ENCODE assay signal across 8 cellular contexts in the genomic region with DNA sequence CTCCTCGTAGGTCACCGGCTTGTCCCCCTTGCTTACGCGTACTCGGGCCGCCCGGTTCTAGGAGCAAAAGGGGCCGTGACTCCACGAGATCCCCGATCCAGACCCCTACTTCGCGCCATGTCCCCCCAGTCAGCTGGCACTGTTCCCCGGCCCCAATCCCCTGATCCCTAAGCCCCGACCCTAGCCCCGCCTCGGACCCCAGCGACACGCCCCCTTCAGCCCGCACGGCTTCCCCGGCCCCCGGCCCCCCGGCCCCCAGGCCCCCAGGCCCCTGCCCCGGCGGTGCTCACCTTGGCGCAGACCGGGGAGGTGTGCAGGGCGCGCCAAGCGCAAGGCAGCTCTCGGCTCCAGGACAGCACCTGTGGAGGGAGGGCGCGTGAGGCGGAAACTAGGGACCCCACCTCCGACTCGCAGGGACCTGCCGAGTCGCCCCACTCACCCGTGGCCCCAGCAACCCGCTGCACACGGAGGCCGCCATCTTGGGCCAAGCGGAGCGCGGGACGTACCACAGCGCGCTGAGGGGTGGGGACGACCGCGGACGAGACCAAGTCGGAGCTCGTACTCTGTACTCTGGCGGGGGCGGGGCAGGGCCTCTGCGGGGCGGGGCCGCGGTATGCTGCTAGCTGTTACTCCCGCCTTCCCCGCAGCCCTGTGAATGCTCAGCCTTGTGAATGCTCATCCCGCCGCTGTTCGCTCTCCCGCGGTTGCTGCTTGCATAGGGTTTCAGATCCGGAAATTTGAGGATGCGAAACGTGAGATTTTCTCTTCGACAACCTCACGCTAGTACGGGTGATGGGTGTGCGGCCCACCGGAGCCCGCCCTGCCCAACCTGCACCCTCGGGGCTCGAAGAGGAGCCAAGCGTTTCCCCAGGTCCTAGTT. TPM values are rescaled to one million over a fixed set of nuclear protein-coding genes. Genes with fewer than 3 reads are reported as not detected.
DNase-seq lines count a peak whose midpoint lies in the region; ATAC-seq and TF ChIP-seq lines count a peak whose summit lies in the region.

A gene (minus strand): TSS at position 500 of the 880 bp plus-strand sequence. CDS start 22 bp downstream, at position 478.

- H3K4me3 ChIP-seq in Caco-2 (ENCODE audit: low read depth, low read length): peak within 1 kb of the TSS; percentile 97

- CTCF ChIA-PET in Caco-2 (lab: Charles Lee): interaction anchor here (0.6 to 1.0 kb wide), 3 partner anchors 74 to 307 kb away, joined by 3 to 11 read pairs (median 8); a partner anchor contains a TSS

- H3K27ac Mint-ChIP-seq in Caco-2 (ENCODE audit: unreplicated experiment) (peak within 1 kb of the TSS; percentile 87), memory B cell (peak within 1 kb of the TSS; percentile 85)
- peak within 1 kb of the TSS; percentile 88 to 92 for H3K27ac Mint-ChIP-seq in effector memory CD8-positive, alpha-beta T cell

- intact Hi-C loops in Caco-2 (cut with micrococcal nuclease; ENCODE audit: unreplicated experiment): loop anchor here (2.0 kb wide), 1 partner anchor 36 kb away; no protein-coding TSS in a partner anchor

- no peak for TF ChIP-seq CTCF in Caco-2 (IDR thresholded peaks at IDR 0.05; ENCODE audit: insufficient read depth in 1 of 2, low read depth in 1 of 2, low read length in 1 of 2, severe bottlenecking in 1 of 2, unreplicated experiment in 1 of 2)

- no TSS peak for BruUV-seq in Caco-2 (replicated peaks; lab: Mats Ljungman, UMichigan)

- POLR2A ChIA-PET in Caco-2 (lab: Charles Lee): interaction anchor here (0.6 to 1.1 kb wide), 11 partner anchors 10 to 937 kb away, joined by 3 to 14 read pairs (median 4); a partner anchor contains a TSS

- peaks cover 13% of the 10 kb centered on the region for H3K4me1 ChIP-seq in Caco-2

- ATAC-seq in GM21381 (IDR thresholded peaks at IDR 0.05; ENCODE audit: unreplicated experiment): peak; percentile 93
- peak; percentile 98 for ATAC-seq in effector memory CD8-positive, alpha-beta T cell (replicated peaks)
- peak; percentile 95 for ATAC-seq in memory B cell (ENCODE audit: low read depth)

- H3K27me3 Mint-ChIP-seq in Caco-2 (ENCODE audit: insufficient read depth, unreplicated experiment) (no peaks in the 10 kb centered on the region), memory B cell (no peaks in the 10 kb centered on the region)
- H3K27me3 Mint-ChIP-seq in effector memory CD8-positive, alpha-beta T cell: no peaks in the 10 kb centered on the region

- H3K36me3 Mint-ChIP-seq in Caco-2 (ENCODE audit: insufficient read depth, unreplicated experiment) (peaks cover 38% of the 10 kb centered on the region), memory B cell (peaks cover 14% of the 10 kb centered on the region)
- H3K36me3 Mint-ChIP-seq in effector memory CD8-positive, alpha-beta T cell (ENCODE audit: insufficient read depth): peaks cover 39% of the 10 kb centered on the region

- H3K9me3 Mint-ChIP-seq in Caco-2 (ENCODE audit: unreplicated experiment): no peaks in the 10 kb centered on the region
- H3K9me3 Mint-ChIP-seq in effector memory CD8-positive, alpha-beta T cell: no peaks in the 10 kb centered on the region
- H3K9me3 Mint-ChIP-seq in memory B cell: no peaks in the 10 kb centered on the region

- DNase-seq in Caco-2 (peak; percentile 94 to 96), HUDEP-2 (lab: John Stamatoyannopoulos, UW; ENCODE audit: unreplicated experiment in 76 of 76) (peak; percentile 7 to 95 (median 88)), NOMO-1 treated with dmso at 0.1 percent for 144 hours (lab: John Stamatoyannopoulos, UW; ENCODE audit: unreplicated experiment) (peak; percentile 92), memory B cell (ENCODE audit: low spot score in 2 of 2) (peak; percentile 90 to 91)
- peak; percentile 84 to 94 (median 85) for DNase-seq in activated CD8-positive, alpha-beta memory T cell treated with anti-CD3 and anti-CD28 coated beads for 48 hours (ENCODE audit: low read depth in 2 of 3, low spot score in 2 of 3)
- DNase-seq in effector memory CD8-positive, alpha-beta T cell: peak; percentile 91 to 92 (median 91)
- peak; percentile 89 for DNase-seq in stimulated activated CD8-positive, alpha-beta memory T cell treated with anti-CD3 and anti-CD28 coated beads, Interleukin-12 subunit alpha, Interleukin-12 subunit beta, amount 100 ng/mL, for 1 hour (ENCODE audit: low read depth)

- H3K4me1 Mint-ChIP-seq in Caco-2 (ENCODE audit: low read depth, unreplicated experiment): peaks cover 21% of the 10 kb centered on the region
- H3K4me1 Mint-ChIP-seq in effector memory CD8-positive, alpha-beta T cell (ENCODE audit: low read depth in 2 of 2): peaks cover 18 to 22% of the 10 kb centered on the region in 2 donors
- H3K4me1 Mint-ChIP-seq in memory B cell: peaks cover 6% of the 10 kb centered on the region

- H3K4me3 Mint-ChIP-seq in Caco-2 (ENCODE audit: unreplicated experiment) (peak within 1 kb of the TSS; percentile 92), memory B cell (peak within 1 kb of the TSS; percentile 91)
- H3K4me3 Mint-ChIP-seq in effector memory CD8-positive, alpha-beta T cell: peak within 1 kb of the TSS; percentile 95 to 96

- H3K36me3 ChIP-seq in Caco-2 (ENCODE audit: control insufficient read depth, insufficient read depth, low read length): peaks cover 1% of the 10 kb centered on the region; the same call in 1 of the 2 replicates

- H3K9me3 ChIP-seq in Caco-2: no peaks in the 10 kb centered on the region

- no peaks in the 10 kb centered on the region for H3K27me3 ChIP-seq in Caco-2 (replicated peaks; ENCODE audit: control insufficient read depth, insufficient read depth, low read length)

RNA-seq across cellular contexts. Expression of the gene that starts here (rescaled TPM):
- total RNA-seq in Caco-2 (2022): 143 and 150 TPM in 2 replicates

Comparison
In these comparisons a context has a peak if more than half of its experiments do, and no peak if none do; other contexts are left out.
1. Peak in every context shown above with its lines: DNase-seq, ATAC-seq and H3K4me3 ChIP-seq.